Comparison of ENCODE assay signal across 12 cellular contexts in genomic region chr11:69009441-69010211, GRCh38. TPM values are rescaled to one million over a fixed set of nuclear protein-coding genes. Genes with fewer than 3 reads are reported as not detected.
DNase-seq lines count a peak whose midpoint lies in the region; ATAC-seq and TF ChIP-seq lines count a peak whose summit lies in the region.
"Had no signal": no experiment of that assay in that cellular context is flagged by ENCODE, and none has a peak within 500 bp of the region (broad histone marks: within the 10 kb centered on the region; RNA-seq: fewer than 3 reads in every experiment).

No MANE protein-coding gene starts in this region.

- 90% methylated on average over 4 of the region's 16 CpGs; no CpG with 5 or more reads in 1 of the 2 experiments for WGBS in IMR-90 (ENCODE audit: extremely low coverage in 2 of 2, insufficient read length in 1 of 2), 2 experiments
- WGBS in suprapubic skin: 51% methylated on average over 8 of the region's 16 CpGs

- TF ChIP-seq POLR2A in IMR-90 (IDR thresholded peaks at IDR 0.05; ENCODE audit: low read depth, low read length) (no peak), suprapubic skin (IDR thresholded peaks at IDR 0.05) (no peak)

- H3K4me2 ChIP-seq in IMR-90 (ENCODE audit: low read depth, low read length): peak overlapping the region; percentile 87

- peak overlapping the region; percentile 96 for H3K14ac ChIP-seq in IMR-90 (replicated peaks; ENCODE audit: low read depth, low read length)

- no peaks in the 10 kb centered on the region for H3K27me3 ChIP-seq in IMR-90 (ENCODE audit: control insufficient read depth, insufficient read depth, low read length)
- H3K27me3 ChIP-seq in colonic mucosa: peaks cover 19% of the 10 kb centered on the region
- H3K27me3 ChIP-seq in mucosa of rectum (ENCODE audit: control insufficient read depth in 2 of 2, insufficient read depth in 2 of 2, low read length in 2 of 2): peaks cover 15 to 19% of the 10 kb centered on the region in 2 donors
- H3K27me3 ChIP-seq in suprapubic skin: peaks cover 35% of the 10 kb centered on the region

- peak overlapping the region; percentile 86 for H4K5ac ChIP-seq in IMR-90 (ENCODE audit: low read depth, low read length)

- CTCF ChIA-PET in IMR-90 (lab: Yijun Ruan, JAX): no interaction called here

- dilution Hi-C loops in IMR-90 (cut with HindIII; ENCODE audit: low sequenced_read_pairs, unreplicated experiment): no loop called here

- TF ChIP-seq EP300 in suprapubic skin (IDR thresholded peaks at IDR 0.05): no peak

- peak overlapping the region; percentile 67 for H2AFZ ChIP-seq in IMR-90 (replicated peaks; ENCODE audit: low read length, poor library complexity)
- H2AFZ ChIP-seq: parathyroid adenoma had no signal

- H3K27ac Mint-ChIP-seq in natural killer cell treated with Interleukin-12 subunit alpha and Interleukin-12 subunit beta and Interleukin-15 and Interleukin-18, amount 100 ng/mL, for 72 hours: no peak overlapping the region

- no TSS peak for BruUV-seq in IMR-90 (replicated peaks; lab: Mats Ljungman, UMichigan)

- POLR2A ChIA-PET in IMR-90 (lab: Charles Lee; ENCODE audit: unreplicated experiment): interaction anchor here (0.6 to 1.6 kb wide), 3 partner anchors 39 to 68 kb away, joined by 4 to 6 read pairs (median 4); partner anchors contain the start of gene TPCN2

- H3K27me3 Mint-ChIP-seq in natural killer cell treated with Interleukin-12 subunit alpha and Interleukin-12 subunit beta and Interleukin-15 and Interleukin-18, amount 100 ng/mL, for 72 hours: peaks cover 6 to 24% of the 10 kb centered on the region in 2 donors

- H3K36me3 ChIP-seq in IMR-90 (ENCODE audit: control insufficient read depth, insufficient read depth, low read length): peaks cover 26% of the 10 kb centered on the region
- H3K36me3 ChIP-seq in colonic mucosa: no peaks in the 10 kb centered on the region
- no peaks in the 10 kb centered on the region for H3K36me3 ChIP-seq in mucosa of rectum (ENCODE audit: control insufficient read depth in 2 of 2, insufficient read depth in 2 of 2, low read length in 2 of 2)
- H3K36me3 ChIP-seq in suprapubic skin: no peaks in the 10 kb centered on the region

- no peak for ATAC-seq in IMR-90 (ENCODE audit: low read depth)
- no peak for ATAC-seq in natural killer cell treated with Interleukin-12 subunit alpha and Interleukin-12 subunit beta and Interleukin-15 and Interleukin-18, amount 100 ng/mL, for 72 hours

- no peak for DNase-seq in IMR-90
- DNase-seq in colonic mucosa: no peak
- DNase-seq in suprapubic skin (ENCODE audit: low spot score in 2 of 2): peak in 1 of 2 donors; percentile 65
- DNase-seq in ureter (ENCODE audit: low spot score): no peak
- no peak for DNase-seq in AML-193 (lab: John Stamatoyannopoulos, UW)
- DNase-seq in natural killer cell treated with Interleukin-12 subunit alpha and Interleukin-12 subunit beta and Interleukin-15 and Interleukin-18, amount 100 ng/mL, for 72 hours (ENCODE audit: low spot score): no peak
- no peak for DNase-seq in NK-92 (lab: John Stamatoyannopoulos, UW; ENCODE audit: unreplicated experiment)
- DNase-seq: activated effector memory CD4-positive, alpha-beta T cell treated with Interleukin-2 at 50 U/mL for 16 hours had no signal

- H3K9me3 Mint-ChIP-seq in natural killer cell treated with Interleukin-12 subunit alpha and Interleukin-12 subunit beta and Interleukin-15 and Interleukin-18, amount 100 ng/mL, for 72 hours: no peaks in the 10 kb centered on the region

- H2BK120ac ChIP-seq in IMR-90 (ENCODE audit: low read depth, low read length): peak overlapping the region; percentile 92

- H2AK9ac ChIP-seq in IMR-90 (replicated peaks; ENCODE audit: low read depth, low read length, poor library complexity): peak overlapping the region; percentile 98

- TF ChIP-seq RAD21 in IMR-90 (IDR thresholded peaks at IDR 0.05; ENCODE audit: low read length): no peak

- peak overlapping the region; percentile 95 for H3K23ac ChIP-seq in IMR-90 (ENCODE audit: low read depth, low read length)

- peak overlapping the region; percentile 92; the same call in 2 of the 3 replicates for H2BK15ac ChIP-seq in IMR-90 (ENCODE audit: low read depth, low read length)

- H3K4me1 ChIP-seq in IMR-90 (ENCODE audit: control insufficient read depth, insufficient read depth, low read length) (peaks cover 43% of the 10 kb centered on the region), colonic mucosa (peaks cover 10% of the 10 kb centered on the region), mucosa of rectum (ENCODE audit: control insufficient read depth in 2 of 2, insufficient read depth in 2 of 2, low read length in 2 of 2) (peaks cover 18 to 19% of the 10 kb centered on the region in 2 donors), suprapubic skin (peaks cover 66% of the 10 kb centered on the region)
- H3K4me1 ChIP-seq: parathyroid adenoma had no signal

- in situ Hi-C loops in IMR-90 (cut with MboI; ENCODE audit: low sequenced_read_pairs): loop anchor here (5.0 kb wide), 1 partner anchor 73 kb away; no protein-coding TSS in a partner anchor

- H3K9ac ChIP-seq in IMR-90 (ENCODE audit: low read depth, low read length) (peak overlapping the region; percentile 80), colonic mucosa (ENCODE audit: low read depth in 2 of 2, low read length in 2 of 2) (peak overlapping the region; percentile 56 to 81), mucosa of rectum (ENCODE audit: low read depth in 1 of 2, low read length in 2 of 2) (no peak overlapping the region)
- H3K9ac ChIP-seq: parathyroid adenoma had no signal

- peak overlapping the region; percentile 97 for H3K4ac ChIP-seq in IMR-90 (ENCODE audit: low read depth, low read length)

- TF ChIP-seq CTCF in IMR-90 (conservative IDR thresholded peaks at IDR 0.05; ENCODE audit: low read depth, low read length): no peak
- TF ChIP-seq CTCF in colonic mucosa (IDR thresholded peaks at IDR 0.05): no peak
- no peak for TF ChIP-seq CTCF in suprapubic skin (IDR thresholded peaks at IDR 0.05)

- peak overlapping the region; percentile 86 for H3K27ac ChIP-seq in IMR-90 (ENCODE audit: insufficient read depth, low read length)
- peak overlapping the region; percentile 82 for H3K27ac ChIP-seq in colonic mucosa
- H3K27ac ChIP-seq in mucosa of rectum (ENCODE audit: low read depth in 2 of 2, low read length in 2 of 2): peak overlapping the region; percentile 60 to 83
- H3K27ac ChIP-seq in suprapubic skin: peak overlapping the region; percentile 80
- H3K27ac ChIP-seq: parathyroid adenoma had no signal

- peak overlapping the region; percentile 96 for H4K91ac ChIP-seq in IMR-90 (ENCODE audit: insufficient read depth, low read depth, low read length)

- peaks cover 0 to 6% of the 10 kb centered on the region in 2 donors for H3K4me1 Mint-ChIP-seq in natural killer cell treated with Interleukin-12 subunit alpha and Interleukin-12 subunit beta and Interleukin-15 and Interleukin-18, amount 100 ng/mL, for 72 hours (ENCODE audit: low read depth in 2 of 2)

- H3K4me3 Mint-ChIP-seq in natural killer cell treated with Interleukin-12 subunit alpha and Interleukin-12 subunit beta and Interleukin-15 and Interleukin-18, amount 100 ng/mL, for 72 hours: no peak overlapping the region

- H3K9me1 ChIP-seq in IMR-90 (ENCODE audit: insufficient read depth, low read length): peaks cover 20% of the 10 kb centered on the region

- H2AK5ac ChIP-seq in IMR-90 (ENCODE audit: low read depth, low read length): peak overlapping the region; percentile 100

- peak overlapping the region; percentile 84; the same call in 1 of the 2 replicates for H3K56ac ChIP-seq in IMR-90 (ENCODE audit: extremely low read depth, insufficient read depth, low read length)

- peaks cover 25 to 67% of the 10 kb centered on the region in 2 experiments for H3K79me1 ChIP-seq in IMR-90 (ENCODE audit: low read depth in 1 of 2, low read length in 2 of 2)

- H3K9me3 ChIP-seq in IMR-90 (ENCODE audit: control insufficient read depth, insufficient read depth, low read length) (no peaks in the 10 kb centered on the region), colonic mucosa (no peaks in the 10 kb centered on the region), mucosa of rectum (ENCODE audit: control insufficient read depth in 2 of 2, low read length in 2 of 2) (no peaks in the 10 kb centered on the region), suprapubic skin (no peaks in the 10 kb centered on the region)

- no peak overlapping the region for H3K4me3 ChIP-seq in IMR-90 (ENCODE audit: insufficient read depth, low read depth, low read length)
- peak overlapping the region; percentile 31 for H3K4me3 ChIP-seq in colonic mucosa
- H3K4me3 ChIP-seq in mucosa of rectum (ENCODE audit: low read length in 2 of 2): peak overlapping the region in 1 of 2 donors; percentile 67
- H3K4me3 ChIP-seq in suprapubic skin: no peak overlapping the region

- intact Hi-C loops in IMR-90 (cut with micrococcal nuclease): loop anchor here (5.0 kb wide), 1 partner anchor 167 kb away; the partner anchor contains the start of gene CPT1A
- intact Hi-C loops in colonic mucosa (cut with DNase I): no loop called here

- H4K20me1 ChIP-seq in IMR-90 (ENCODE audit: insufficient read depth, low read length): peaks cover 8% of the 10 kb centered on the region

- H3K18ac ChIP-seq in IMR-90 (ENCODE audit: low read depth, low read length): peak overlapping the region; percentile 70

- H2BK5ac ChIP-seq in IMR-90 (ENCODE audit: low read depth, low read length, poor library complexity, severe bottlenecking): peak overlapping the region; percentile 87

- no peaks in the 10 kb centered on the region for H3K36me3 Mint-ChIP-seq in natural killer cell treated with Interleukin-12 subunit alpha and Interleukin-12 subunit beta and Interleukin-15 and Interleukin-18, amount 100 ng/mL, for 72 hours

- H4K8ac ChIP-seq in IMR-90 (ENCODE audit: low read depth in 2 of 2, low read length in 2 of 2): peak overlapping the region; percentile 70 to 92

- peak overlapping the region; percentile 89 for H2BK20ac ChIP-seq in IMR-90 (ENCODE audit: low read depth, low read length)

RNA-seq across cellular contexts. Expression of gene MRGPRF, which starts 3.4 kb away (rescaled TPM):
- 5.8 and 6.3 TPM in 2 replicates for total RNA-seq in IMR-90 (2012; rRNA removed)
- 27.3 and 28.8 TPM in 2 replicates for polyA plus RNA-seq in IMR-90 (2012; rRNA removed)
- 27.9 and 54.6 TPM in 2 replicates for polyA plus RNA-seq in IMR-90 (2012; cell fraction: cytosol; rRNA removed)
- 17.5 and 36.2 TPM in 2 replicates for polyA plus RNA-seq in IMR-90 (2012; cell fraction: nucleus; rRNA removed; ENCODE audit: low replicate concordance)
- total RNA-seq in colonic mucosa: 10 to 100 TPM in 1 of 2 donors, 1 to 10 TPM in 1; 3.0 to 17.9 TPM
- total RNA-seq in suprapubic skin: 1 to 10 TPM; 2.0 to 9.8 (median 4.8) TPM
- total RNA-seq in ureter: 75.2 TPM
- not detected for total RNA-seq in natural killer cell treated with Interleukin-12 subunit alpha and Interleukin-12 subunit beta and Interleukin-15 and Interleukin-18, amount 100 ng/mL, for 72 hours

RNA-seq across cellular contexts. Expression of gene MRGPRD, which starts 28.8 kb away (rescaled TPM):
- total RNA-seq in IMR-90 (2012; rRNA removed): not detected in 2 replicates
- not detected in 2 replicates for polyA plus RNA-seq in IMR-90 (2012; rRNA removed)
- not detected in 2 replicates for polyA plus RNA-seq in IMR-90 (2012; cell fraction: cytosol; rRNA removed)
- not detected in 2 replicates for polyA plus RNA-seq in IMR-90 (2012; cell fraction: nucleus; rRNA removed; ENCODE audit: low replicate concordance)
- not detected for total RNA-seq in colonic mucosa
- total RNA-seq in suprapubic skin: not detected
- total RNA-seq in ureter: not detected
- not detected for total RNA-seq in natural killer cell treated with Interleukin-12 subunit alpha and Interleukin-12 subunit beta and Interleukin-15 and Interleukin-18, amount 100 ng/mL, for 72 hours
- total RNA-seq: cerebellum, kidney epithelial cell had no signal

RNA-seq across cellular contexts. Expression of gene TPCN2, which starts 39.1 kb away (rescaled TPM):
- 3.1 and 3.4 TPM in 2 replicates for total RNA-seq in IMR-90 (2012; rRNA removed)
- 6.9 and 8.0 TPM in 2 replicates for polyA plus RNA-seq in IMR-90 (2012; rRNA removed)
- 5.9 and 7.4 TPM in 2 replicates for polyA plus RNA-seq in IMR-90 (2012; cell fraction: cytosol; rRNA removed)
- 41.5 and 56.5 TPM in 2 replicates for polyA plus RNA-seq in IMR-90 (2012; cell fraction: nucleus; rRNA removed; ENCODE audit: low replicate concordance)
- total RNA-seq in colonic mucosa: 10 to 100 TPM; 14.5 to 21.1 TPM
- total RNA-seq in suprapubic skin: 10 to 100 TPM in 3 of 4 donors, 1 to 10 TPM in 1; 8.4 to 30.3 (median 24.4) TPM
- 27.9 TPM for total RNA-seq in ureter
- 10 to 100 TPM; 17.1 to 24.6 TPM for total RNA-seq in natural killer cell treated with Interleukin-12 subunit alpha and Interleukin-12 subunit beta and Interleukin-15 and Interleukin-18, amount 100 ng/mL, for 72 hours

Comparison
In these comparisons a context has a peak if more than half of its experiments do, and no peak if none do; other contexts are left out.
1. H3K9ac ChIP-seq: peak in IMR-90 (single experiment) and colonic mucosa (2 of 2); none in mucosa of rectum (0 of 2).
2. Peak in every context shown above with its lines, with median percentiles within 50 percentile points of each other: H3K27ac ChIP-seq.